In genomic region chr20:50931306-50932015, GRCh38 we compare ENCODE assay signal across 8 cellular contexts. TPM values are rescaled to one million over a fixed set of nuclear protein-coding genes. Genes with fewer than 3 reads are reported as not detected.
DNase-seq lines count a peak whose midpoint lies in the region; ATAC-seq and TF ChIP-seq lines count a peak whose summit lies in the region.

TSS of gene ADNP (minus strand) at chr20:50931437. CDS start at chr20:50903996, 27,441 bp downstream.

- no peaks in the 10 kb centered on the region for H3K9me3 Mint-ChIP-seq in activated CD4-positive, alpha-beta T cell treated with anti-CD3 and anti-CD28 coated beads, Interleukin-2, amount 10 ng/mL, durations not matched to agents 24 days and 14 days

- peaks cover 3% of the 10 kb centered on the region for H3K36me3 ChIP-seq in colonic mucosa

- H3K9ac ChIP-seq in colonic mucosa (ENCODE audit: low read depth in 2 of 2, low read length in 2 of 2), result peak within 1 kb of the TSS; percentile 70 to 94

- peak within 1 kb of the TSS; percentile 96 for H3K27ac ChIP-seq in colonic mucosa

- peak; percentile 47 to 97 (median 92) for DNase-seq in C1 segment of cervical spinal cord (lab: John Stamatoyannopoulos, UW)
- peak; percentile 93 for DNase-seq in NCI-H526 treated with DMSO at 0.1 percent for 48 hours (lab: John Stamatoyannopoulos, UW)
- peak; percentile 96 for DNase-seq in activated CD4-positive, alpha-beta T cell treated with anti-CD3 and anti-CD28 coated beads, Interleukin-2, amount 10 ng/mL, durations not matched to agents 24 days and 14 days
- peak; percentile 94 for DNase-seq in colonic mucosa
- DNase-seq in left colon, result peak; percentile 89 to 95
- DNase-seq in stimulated activated CD4-positive, alpha-beta T cell treated with anti-CD3 and anti-CD28 coated beads, Interleukin-1b, Interleukin-23, amount 100 ng/mL, for 4 hours (ENCODE audit: low read depth in 2 of 2), result peak; percentile 76 to 80

- peak within 1 kb of the TSS; percentile 94 for H3K4me3 Mint-ChIP-seq in activated CD4-positive, alpha-beta T cell treated with anti-CD3 and anti-CD28 coated beads, Interleukin-2, amount 10 ng/mL, durations not matched to agents 24 days and 14 days

- no peaks in the 10 kb centered on the region for H3K9me3 ChIP-seq in colonic mucosa

- peaks cover 39% of the 10 kb centered on the region for H3K4me1 Mint-ChIP-seq in activated CD4-positive, alpha-beta T cell treated with anti-CD3 and anti-CD28 coated beads, Interleukin-2, amount 10 ng/mL, durations not matched to agents 24 days and 14 days

- ATAC-seq in GM19328 (IDR thresholded peaks at IDR 0.05; ENCODE audit: unreplicated experiment), result peak; percentile 46
- peak; percentile 54 for ATAC-seq in HG03520 (IDR thresholded peaks at IDR 0.05; ENCODE audit: unreplicated experiment)
- peak; percentile 82 for ATAC-seq in left colon

- peak within 1 kb of the TSS; percentile 71 for H3K4me3 ChIP-seq in colonic mucosa

- intact Hi-C loops in activated CD4-positive, alpha-beta T cell treated with anti-CD3 and anti-CD28 coated beads, Interleukin-2, amount 10 ng/mL, durations not matched to agents 24 days and 14 days (cut with micrococcal nuclease), result loop anchor here (1.0 to 5.0 kb wide), 4 partner anchors 17 to 1654 kb away; partner anchors contain the start of genes DPM1, MOCS3 and ZNFX1
- intact Hi-C loops in colonic mucosa (cut with DNase I) (no loop called here), left colon (cut with DNase I, micrococcal nuclease) (loop anchor here in 1 of 2 donors (5.0 kb wide), 1 partner anchor 139 kb away; no protein-coding TSS in a partner anchor)

- peaks cover 58% of the 10 kb centered on the region for H3K36me3 Mint-ChIP-seq in activated CD4-positive, alpha-beta T cell treated with anti-CD3 and anti-CD28 coated beads, Interleukin-2, amount 10 ng/mL, durations not matched to agents 24 days and 14 days (ENCODE audit: low read depth)

- peaks cover 9% of the 10 kb centered on the region for H3K4me1 ChIP-seq in colonic mucosa

- peak; percentile 68 for TF ChIP-seq CTCF in colonic mucosa (IDR thresholded peaks at IDR 0.05)

- no peaks in the 10 kb centered on the region for H3K27me3 Mint-ChIP-seq in activated CD4-positive, alpha-beta T cell treated with anti-CD3 and anti-CD28 coated beads, Interleukin-2, amount 10 ng/mL, durations not matched to agents 24 days and 14 days

- H3K27ac Mint-ChIP-seq in activated CD4-positive, alpha-beta T cell treated with anti-CD3 and anti-CD28 coated beads, Interleukin-2, amount 10 ng/mL, durations not matched to agents 24 days and 14 days, result peak within 1 kb of the TSS; percentile 95

- H3K27me3 ChIP-seq in colonic mucosa, result no peaks in the 10 kb centered on the region

RNA-seq across cellular contexts. Expression of gene ADNP, which starts in this region (rescaled TPM):
- total RNA-seq in activated CD4-positive, alpha-beta T cell treated with anti-CD3 and anti-CD28 coated beads, Interleukin-2, amount 10 ng/mL, durations not matched to agents 24 days and 14 days, result 68.3 and 72.9 TPM in 2 replicates
- total RNA-seq in colonic mucosa (10 to 100 TPM; 46.8 to 54.0 TPM), left colon (10 to 100 TPM; 52.5 to 54.2 TPM)

Comparison
In these comparisons a context has a peak if more than half of its experiments do, and no peak if none do; other contexts are left out.
1. Peak in every context shown above with its lines: DNase-seq, ATAC-seq, H3K4me3 ChIP-seq and H3K27ac ChIP-seq.